ENCODE assay signal across 17 cellular contexts in genomic region chr16:89304181-89304851, GRCh38.
DNase-seq lines count a peak whose midpoint lies in the region; ATAC-seq and TF ChIP-seq lines count a peak whose summit lies in the region.
"Had no signal": no experiment of that assay in that cellular context is flagged by ENCODE, and none has a peak within 500 bp of the region (broad histone marks: within the 10 kb centered on the region; RNA-seq: fewer than 3 reads in every experiment).

No MANE protein-coding gene starts in this region.

- peak overlapping the region; percentile 18 for H3K9ac ChIP-seq in iPS-15b (ENCODE audit: low read depth, low read length)

- no peaks in the 10 kb centered on the region for H3K4me1 ChIP-seq in iPS-15b (ENCODE audit: control insufficient read depth, insufficient read depth, low read length)

- H3K36me3 ChIP-seq in iPS-15b (ENCODE audit: control insufficient read depth, insufficient read depth, low read length): peaks cover 32% of the 10 kb centered on the region

- H3K9me3 Mint-ChIP-seq in activated T-helper 1 cell treated with anti-CD3 and anti-CD28 coated beads, Interleukin-12 subunit alpha, Interleukin-12 subunit beta, Interleukin-2, Interleukin-4 antibody, amounts not matched to agents 30 ng/mL and 10 ng/mL and 1 ng/mL, durations not matched to agents 14 hours and 24 hours and 36 hours: no peaks in the 10 kb centered on the region
- no peaks in the 10 kb centered on the region for H3K9me3 Mint-ChIP-seq in type B pancreatic cell
- H3K9me3 Mint-ChIP-seq: stimulated activated memory B cell treated with anti-CD40 and anti-IgM and Interleukin-4, amounts not matched to agents 10 μg/mL and 1 μg/mL and 100 μg/mL, for 72 hours had no signal

- no peaks in the 10 kb centered on the region for H3K9me3 ChIP-seq in iPS-15b (ENCODE audit: control insufficient read depth, insufficient read depth, low read length)
- H3K9me3 ChIP-seq: upper lobe of right lung had no signal

- H3K27me3 Mint-ChIP-seq in activated T-helper 1 cell treated with anti-CD3 and anti-CD28 coated beads, Interleukin-12 subunit alpha, Interleukin-12 subunit beta, Interleukin-2, Interleukin-4 antibody, amounts not matched to agents 30 ng/mL and 10 ng/mL and 1 ng/mL, durations not matched to agents 14 hours and 24 hours and 36 hours (ENCODE audit: insufficient read depth): no peaks in the 10 kb centered on the region
- H3K27me3 Mint-ChIP-seq in type B pancreatic cell: no peaks in the 10 kb centered on the region
- H3K27me3 Mint-ChIP-seq: stimulated activated memory B cell treated with anti-CD40 and anti-IgM and Interleukin-4, amounts not matched to agents 10 μg/mL and 1 μg/mL and 100 μg/mL, for 72 hours had no signal

- H3K36me3 Mint-ChIP-seq in activated T-helper 1 cell treated with anti-CD3 and anti-CD28 coated beads, Interleukin-12 subunit alpha, Interleukin-12 subunit beta, Interleukin-2, Interleukin-4 antibody, amounts not matched to agents 30 ng/mL and 10 ng/mL and 1 ng/mL, durations not matched to agents 14 hours and 24 hours and 36 hours (ENCODE audit: low read depth): peaks cover 28% of the 10 kb centered on the region
- H3K36me3 Mint-ChIP-seq in type B pancreatic cell: peaks cover 10% of the 10 kb centered on the region

- TF ChIP-seq CTCF in type B pancreatic cell (conservative IDR thresholded peaks at IDR 0.05): no peak

- no peak overlapping the region for H3K4me3 Mint-ChIP-seq in activated T-helper 1 cell treated with anti-CD3 and anti-CD28 coated beads, Interleukin-12 subunit alpha, Interleukin-12 subunit beta, Interleukin-2, Interleukin-4 antibody, amounts not matched to agents 30 ng/mL and 10 ng/mL and 1 ng/mL, durations not matched to agents 14 hours and 24 hours and 36 hours
- H3K4me3 Mint-ChIP-seq in type B pancreatic cell: no peak overlapping the region
- H3K4me3 Mint-ChIP-seq: stimulated activated memory B cell treated with anti-CD40 and anti-IgM and Interleukin-4, amounts not matched to agents 10 μg/mL and 1 μg/mL and 100 μg/mL, for 72 hours had no signal

- ATAC-seq in Right ventricle myocardium superior (ENCODE audit: poor library complexity) (no peak), left cardiac atrium (no peak), HG03135 (IDR thresholded peaks at IDR 0.05; ENCODE audit: unreplicated experiment) (no peak)
- ATAC-seq: upper lobe of right lung had no signal

- H3K27ac Mint-ChIP-seq in activated T-helper 1 cell treated with anti-CD3 and anti-CD28 coated beads, Interleukin-12 subunit alpha, Interleukin-12 subunit beta, Interleukin-2, Interleukin-4 antibody, amounts not matched to agents 30 ng/mL and 10 ng/mL and 1 ng/mL, durations not matched to agents 14 hours and 24 hours and 36 hours: peak overlapping the region; percentile 65
- H3K27ac Mint-ChIP-seq in type B pancreatic cell: peak overlapping the region; percentile 72
- H3K27ac Mint-ChIP-seq: stimulated activated memory B cell treated with anti-CD40 and anti-IgM and Interleukin-4, amounts not matched to agents 10 μg/mL and 1 μg/mL and 100 μg/mL, for 72 hours had no signal

- no peak overlapping the region for H3K4me3 ChIP-seq in iPS-15b (ENCODE audit: low read depth, low read length)
- H3K4me3 ChIP-seq: skin epidermis, upper lobe of right lung had no signal

- DNase-seq in Right ventricle myocardium superior (peak; percentile 32), left cardiac atrium (no peak), type B pancreatic cell (ENCODE audit: extremely low spot score, unreplicated experiment) (no peak), NCI-H2081 (lab: John Stamatoyannopoulos, UW) (no peak), HUDEP-2 (lab: John Stamatoyannopoulos, UW; ENCODE audit: unreplicated experiment in 76 of 76) (no peak)
- no peak for DNase-seq in activated T-helper 1 cell treated with anti-CD3 and anti-CD28 coated beads, Interleukin-12 subunit alpha, Interleukin-12 subunit beta, Interleukin-2, Interleukin-4 antibody, amounts not matched to agents 30 ng/mL and 10 ng/mL and 1 ng/mL, durations not matched to agents 14 hours and 24 hours and 36 hours (ENCODE audit: low spot score)
- DNase-seq: activated gamma-delta T cell treated with Interleukin-2 at 50 U/mL for 16 hours, DMS79 treated with DMSO at 0.1 percent for 48 hours, foreskin melanocyte, midbrain, NCI-H1092 treated with DMSO at 0.1 percent for 48 hours, SIG-M5, upper lobe of right lung had no signal

- peaks cover 17% of the 10 kb centered on the region for H3K4me1 Mint-ChIP-seq in activated T-helper 1 cell treated with anti-CD3 and anti-CD28 coated beads, Interleukin-12 subunit alpha, Interleukin-12 subunit beta, Interleukin-2, Interleukin-4 antibody, amounts not matched to agents 30 ng/mL and 10 ng/mL and 1 ng/mL, durations not matched to agents 14 hours and 24 hours and 36 hours (ENCODE audit: low read depth)
- peaks cover 14% of the 10 kb centered on the region for H3K4me1 Mint-ChIP-seq in type B pancreatic cell (ENCODE audit: unreplicated experiment)

- intact Hi-C loops in Right ventricle myocardium superior (cut with DNase I) (no loop called here), left cardiac atrium (cut with DNase I) (no loop called here)
- intact Hi-C loops in activated T-helper 1 cell treated with anti-CD3 and anti-CD28 coated beads, Interleukin-12 subunit alpha, Interleukin-12 subunit beta, Interleukin-2, Interleukin-4 antibody, amounts not matched to agents 30 ng/mL and 10 ng/mL and 1 ng/mL, durations not matched to agents 14 hours and 24 hours and 36 hours (cut with micrococcal nuclease): no loop called here

- no peaks in the 10 kb centered on the region for H3K27me3 ChIP-seq in iPS-15b (ENCODE audit: control insufficient read depth, insufficient read depth, low read length)
- H3K27me3 ChIP-seq: upper lobe of right lung had no signal
